In the genomic region with DNA sequence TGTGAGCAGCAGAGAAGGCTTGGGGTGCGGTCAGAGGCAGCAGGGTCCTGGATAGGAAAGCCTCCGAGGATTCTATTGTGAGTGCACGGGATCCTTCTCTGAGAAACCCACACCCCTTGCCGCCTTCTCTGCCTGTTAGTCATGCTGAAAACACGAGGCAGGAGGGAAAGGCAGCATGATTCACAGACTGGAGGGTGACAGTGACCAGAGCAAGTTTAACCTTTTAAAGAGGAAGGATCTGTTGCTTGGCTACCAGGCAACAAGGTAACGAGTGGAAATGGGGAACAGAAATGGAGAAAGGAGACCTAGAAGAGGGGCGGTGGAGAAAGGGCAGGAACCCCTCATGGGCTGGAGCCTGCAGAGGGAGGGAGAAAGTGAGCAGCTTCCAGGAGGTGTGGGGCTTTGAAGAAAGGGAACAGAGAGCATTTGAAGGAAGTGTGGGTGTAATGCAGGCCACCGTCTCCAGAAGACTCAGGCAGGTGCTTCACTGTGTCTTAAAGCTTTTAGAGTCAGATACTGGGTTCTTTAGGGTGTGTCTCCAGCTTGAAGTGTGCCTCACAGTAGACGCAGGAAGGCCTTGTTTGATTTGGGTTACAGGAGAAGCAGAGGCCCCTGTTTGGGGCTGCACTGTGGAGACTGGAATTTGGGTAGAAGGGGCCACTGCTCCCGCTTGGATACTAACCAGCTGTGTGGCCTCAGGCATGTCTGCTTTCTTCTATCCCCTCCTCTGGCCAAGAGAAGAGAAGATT, we compare ENCODE assay signal across 8 cellular contexts. TPM values are rescaled to one million over a fixed set of nuclear protein-coding genes. Genes with fewer than 3 reads are reported as not detected.
DNase-seq lines count a peak whose midpoint lies in the region; ATAC-seq, FAIRE-seq and TF ChIP-seq lines count a peak whose summit lies in the region.

No MANE protein-coding gene starts in this region.

- in situ Hi-C loops in GM13976 (cut with MboI; ENCODE audit: low sequenced_read_pairs, unreplicated experiment), result no loop called here
- in situ Hi-C loops in GM12878 (cut with MboI), result no loop called here

- BruUV-seq in GM12878 (replicated peaks; lab: Mats Ljungman, UMichigan), result no TSS peak

- H4K20me1 ChIP-seq in GM12878 (ENCODE audit: control insufficient read depth, insufficient read depth), result no peaks in the 10 kb centered on the region

- no peak overlapping the region for H2AFZ ChIP-seq in GM12878 (ENCODE audit: control insufficient read depth, low read depth, low read length)

- POLR2A ChIA-PET in GM12878 (lab: Charles Lee), result no interaction called here

- peak; percentile 66 for ATAC-seq in GM12878
- ATAC-seq in GM18520 (IDR thresholded peaks at IDR 0.05; ENCODE audit: unreplicated experiment), result no peak
- no peak for ATAC-seq in HG02759 (IDR thresholded peaks at IDR 0.05; ENCODE audit: unreplicated experiment)
- ATAC-seq in HG03196 (IDR thresholded peaks at IDR 0.05; ENCODE audit: unreplicated experiment), result no peak

- FAIRE-seq in RCC 7860 (lab: Jason Lieb, UNC), result peak; percentile 95
- FAIRE-seq in GM12878 (lab: Jason Lieb, UNC), result peak; percentile 49

- whole genome bisulfite sequencing in GM12878 (ENCODE audit: insufficient coverage, insufficient replicate concordance, low lambda C conversion rate, missing lambda C conversion rate), result 14% methylated on average over 10 of the region's 10 CpGs

- TF ChIP-seq POLR2A in GM12878 (IDR thresholded peaks at IDR 0.05; ENCODE audit: low read depth, low read length), result no peak

- H3K9me3 ChIP-seq in GM12878 (replicated peaks; ENCODE audit: control insufficient read depth, insufficient read depth, low read length), result no peaks in the 10 kb centered on the region

- DNase-seq in GM13976 (ENCODE audit: low spot score) (peak; percentile 71), RCC 7860 (ENCODE audit: low spot score) (peak; percentile 98), GM12878 (ENCODE audit: low read depth, low spot score) (no peak), kidney glomerular epithelial cell (lab: John Stamatoyannopoulos, UW) (peak; percentile 97)
- DNase-seq in stimulated activated CD4-positive, alpha-beta T cell treated with anti-CD3 and anti-CD28 coated beads, TNF-alpha, amount 100 ng/mL, for 4 hours (ENCODE audit: low read depth in 3 of 3), result peak in 2 of 3 experiments; percentile 11 to 31

- RAD21 ChIA-PET in GM12878 (lab: Charles Lee; ENCODE audit: unreplicated experiment), result no interaction called here

- no peak overlapping the region for H3K4me2 ChIP-seq in GM12878 (ENCODE audit: control insufficient read depth, insufficient read depth)

- intact Hi-C loops in GM12878 (cut with micrococcal nuclease; ENCODE audit: unreplicated experiment), result no loop called here

- H3K27me3 ChIP-seq in GM12878 (replicated peaks in 1 of 2; ENCODE audit: control insufficient read depth in 2 of 2, insufficient read depth in 2 of 2, low read length in 1 of 2), result peaks cover 0 to 3% of the 10 kb centered on the region in 2 experiments; a peak in 1 of 4 replicates

- H3K4me1 ChIP-seq in GM12878 (ENCODE audit: control insufficient read depth, insufficient read depth, low read length), result no peaks in the 10 kb centered on the region; the same call in 1 of the 2 replicates

- no peak for TF ChIP-seq RAD21 in GM12878 (IDR thresholded peaks at IDR 0.05; ENCODE audit: insufficient read depth, low read depth, low read length)

- TF ChIP-seq CTCF in GM13976 (IDR thresholded peaks at IDR 0.05; ENCODE audit: borderline replicate concordance, control extremely low read depth, extremely low read depth, insufficient read depth, missing control alignments), result no peak
- no peak for TF ChIP-seq CTCF in GM12878 (IDR thresholded peaks at IDR 0.05 in 2 of 3, conservative IDR thresholded peaks at IDR 0.05 in 1 of 3; ENCODE audit: control insufficient read depth in 2 of 3, extremely low read depth in 1 of 3, insufficient read depth in 1 of 3, low read depth in 3 of 3, low read length in 3 of 3)

- CTCF ChIA-PET in GM12878 (lab: Yijun Ruan, JAX), result interaction anchor here (1.0 to 2.6 kb wide), 2 partner anchors 24 to 189 kb away, joined by 3 to 10 read pairs; no protein-coding TSS in a partner anchor

- H3K4me3 ChIP-seq in GM12878, result no peak overlapping the region

- no peak for TF ChIP-seq EP300 in GM12878 (IDR thresholded peaks at IDR 0.05; ENCODE audit: borderline replicate concordance in 1 of 2, control insufficient read depth in 1 of 2, low read depth in 2 of 2, low read length in 2 of 2)

- H3K9ac ChIP-seq in GM12878 (ENCODE audit: control insufficient read depth, insufficient read depth, low read length), result no peak overlapping the region

- no peaks in the 10 kb centered on the region for H3K79me2 ChIP-seq in GM12878 (ENCODE audit: control insufficient read depth, insufficient read depth, low read length)

- SMC1A ChIA-PET in GM12878 (lab: Charles Lee; ENCODE audit: uncharacterized antibody, unreplicated experiment), result interaction anchor here (0.6 to 0.9 kb wide), 3 partner anchors 80 to 189 kb away, joined by 3 read pairs; no protein-coding TSS in a partner anchor

- no peaks in the 10 kb centered on the region for H3K36me3 ChIP-seq in GM12878 (ENCODE audit: control insufficient read depth in 2 of 2, insufficient read depth in 2 of 2, low read length in 1 of 2)

- no peak overlapping the region for H3K27ac ChIP-seq in GM12878 (ENCODE audit: control insufficient read depth, insufficient read depth)

TF ChIP-seq in GM12878, 131 proteins besides CTCF, POLR2A, EP300 and RAD21 (continues in another document):
- TF ChIP-seq SIN3A (IDR thresholded peaks at IDR 0.05; ENCODE audit: low read depth, low read length) (no peak), SIX5 (IDR thresholded peaks at IDR 0.05; ENCODE audit: low read depth, low read length, severe bottlenecking) (no peak), STAT1 (conservative IDR thresholded peaks at IDR 0.05) (no peak), MLLT1 (IDR thresholded peaks at IDR 0.05) (no peak), MYC (IDR thresholded peaks at IDR 0.05; ENCODE audit: insufficient read depth, insufficient read length, insufficient replicate concordance, low read length, severe bottlenecking) (no peak), CHD1 (IDR thresholded peaks at IDR 0.05; ENCODE audit: low read depth, low read length) (no peak), FOS (IDR thresholded peaks at IDR 0.05; ENCODE audit: borderline replicate concordance, extremely low read depth, insufficient read length) (no peak), IKZF1 (conservative IDR thresholded peaks at IDR 0.05) (peak; percentile 56), SMARCA5 (IDR thresholded peaks at IDR 0.05) (no peak), STAT3 (IDR thresholded peaks at IDR 0.05; ENCODE audit: low read depth, low read length) (no peak), ASH2L (IDR thresholded peaks at IDR 0.05; ENCODE audit: borderline replicate concordance, low read depth) (no peak), SPI1 (IDR thresholded peaks at IDR 0.05; ENCODE audit: borderline replicate concordance, insufficient read depth, low read depth, low read length) (peak; percentile 60; the same call in 1 of the 2 replicates), WRNIP1 (IDR thresholded peaks at IDR 0.05; ENCODE audit: borderline replicate concordance, low read depth, low read length) (no peak), IKZF2 (IDR thresholded peaks at IDR 0.05) (peak; percentile 21 to 42; a peak in 2 of 4 replicates)

RNA-seq across cellular contexts. Expression of gene OPTC, which starts 19.1 kb away (rescaled TPM):
- not detected in 2 replicates for total RNA-seq in GM12878 (2013; cell fraction: nucleolus; rRNA removed)
- total RNA-seq in GM12878 (2014; rRNA removed) (not detected in 2 replicates), GM12878 (2014; rRNA removed; fragmentation: Illumina TruSeq; extraction: Trizol) (not detected in 2 replicates), GM12878 (2021) (not detected in 2 replicates)
- not detected for polyA plus RNA-seq in GM12878 (2011; ENCODE audit: low read depth)
- polyA plus RNA-seq in GM12878 (2011; rRNA removed) (not detected in 2 replicates), GM12878 (2014; fragmentation: Illumina TruSeq; extraction: Trizol) (not detected in 2 replicates), GM12878 (2014; fragmentation: Nextera tagmentation; extraction: Ambion mirVana) (not detected), GM12878 (2014; rRNA removed) (not detected in 2 replicates), GM12878 (2016; fragmentation: Nextera tagmentation; extraction: Ambion mirVana) (not detected)
- polyA plus RNA-seq in GM12878 (2011; cell fraction: cytosol; rRNA removed), result not detected in 2 replicates
- polyA plus RNA-seq in GM12878 (2011; cell fraction: nucleus; rRNA removed), result not detected in 2 replicates
- not detected in 2 replicates for polyA plus RNA-seq in GM12878 (2012)
- polyA minus RNA-seq in GM12878 (2011; rRNA and poly(A)+ RNA removed), result not detected in 2 replicates
- polyA minus RNA-seq in GM12878 (2011; cell fraction: cytosol; rRNA and poly(A)+ RNA removed), result not detected in 2 replicates
- not detected in 2 replicates for polyA minus RNA-seq in GM12878 (2011; cell fraction: nucleus; rRNA and poly(A)+ RNA removed)

RNA-seq across cellular contexts. Expression of gene PRELP, which starts 37.4 kb away (rescaled TPM):
- not detected in 2 replicates for total RNA-seq in GM12878 (2013; cell fraction: nucleolus; rRNA removed)
- not detected in 2 replicates for total RNA-seq in GM12878 (2014; rRNA removed)
- not detected in 2 replicates for total RNA-seq in GM12878 (2014; rRNA removed; fragmentation: Illumina TruSeq; extraction: Trizol)
- 0.05 TPM in 2 replicates for total RNA-seq in GM12878 (2021)
- not detected for polyA plus RNA-seq in GM12878 (2011; ENCODE audit: low read depth)
- not detected in 2 replicates for polyA plus RNA-seq in GM12878 (2011; rRNA removed)
- not detected in 2 replicates for polyA plus RNA-seq in GM12878 (2011; cell fraction: cytosol; rRNA removed)
- not detected in 2 replicates for polyA plus RNA-seq in GM12878 (2011; cell fraction: nucleus; rRNA removed)
- not detected in 2 replicates for polyA plus RNA-seq in GM12878 (2012)
- not detected in 2 replicates for polyA plus RNA-seq in GM12878 (2014; fragmentation: Illumina TruSeq; extraction: Trizol)
- not detected for polyA plus RNA-seq in GM12878 (2014; fragmentation: Nextera tagmentation; extraction: Ambion mirVana)
- not detected in 2 replicates for polyA plus RNA-seq in GM12878 (2014; rRNA removed)
- under 1 TPM in 1 of 2 experiments, not detected in 1; 0.03 TPM for polyA plus RNA-seq in GM12878 (2016; fragmentation: Nextera tagmentation; extraction: Ambion mirVana)
- polyA minus RNA-seq in GM12878 (2011; rRNA and poly(A)+ RNA removed), result not detected in 2 replicates
- not detected in 2 replicates for polyA minus RNA-seq in GM12878 (2011; cell fraction: cytosol; rRNA and poly(A)+ RNA removed)
- polyA minus RNA-seq in GM12878 (2011; cell fraction: nucleus; rRNA and poly(A)+ RNA removed), result not detected in 2 replicates
